21 cellular contexts compared by ENCODE assay signal in genomic region chr19:18481505-18482222, GRCh38. TPM values are rescaled to one million over a fixed set of nuclear protein-coding genes. Genes with fewer than 3 reads are reported as not detected.
DNase-seq lines count a peak whose midpoint lies in the region; ATAC-seq and TF ChIP-seq lines count a peak whose summit lies in the region.
"Had no signal": no experiment of that assay in that cellular context is flagged by ENCODE, and none has a peak within 500 bp of the region (broad histone marks: within the 10 kb centered on the region; RNA-seq: fewer than 3 reads in every experiment).

No MANE protein-coding gene starts in this region.

- BruUV-seq in A673 (replicated peaks; lab: Mats Ljungman, UMichigan): no TSS peak

- POLR2A ChIA-PET in A673 (lab: Charles Lee; ENCODE audit: low non-redundant PET): no interaction called here

- no peaks in the 10 kb centered on the region for H3K36me3 Mint-ChIP-seq in T-helper 17 cell (ENCODE audit: low read depth)

- TF ChIP-seq CTCF in esophagus muscularis mucosa (IDR thresholded peaks at IDR 0.05): no peak
- TF ChIP-seq CTCF in tibial nerve (IDR thresholded peaks at IDR 0.05): no peak
- no peak for TF ChIP-seq CTCF in A673 (conservative IDR thresholded peaks at IDR 0.05; ENCODE audit: low read depth, low read length)

- H3K4me3 ChIP-seq in esophagus muscularis mucosa (no peak overlapping the region), tibial nerve (no peak overlapping the region), aorta (ENCODE audit: low read length in 2 of 2) (no peak overlapping the region), A673 (ENCODE audit: low read depth, low read length, poor library complexity, severe bottlenecking) (no peak overlapping the region)
- H3K4me3 ChIP-seq: heart left ventricle, ovary, spleen had no signal

- H3K27ac ChIP-seq in esophagus muscularis mucosa (replicated peaks in 1 of 4) (peak overlapping the region in 3 of 4 donors; percentile 81 to 88 (median 87)), tibial nerve (peak overlapping the region in 3 of 4 donors; percentile 11 to 88 (median 66)), aorta (ENCODE audit: low read depth in 1 of 2, low read length in 2 of 2) (no peak overlapping the region), A673 (ENCODE audit: low read depth, low read length, poor library complexity, severe bottlenecking) (no peak overlapping the region)
- H3K27ac ChIP-seq: ovary had no signal

- H3K4me3 Mint-ChIP-seq in T-helper 17 cell: peak overlapping the region; percentile 25
- H3K4me3 Mint-ChIP-seq: activated B cell treated with CpG ODN at 0.5 μM for 24 hours; activated T-cell treated with anti-CD3 and anti-CD28 coated beads, Interleukin-2, amount 50 U/mL, for 4 hours had no signal

- TF ChIP-seq POLR2A in esophagus muscularis mucosa (IDR thresholded peaks at IDR 0.05; ENCODE audit: low read depth) (no peak), tibial nerve (IDR thresholded peaks at IDR 0.05) (no peak)

- H3K4me1 Mint-ChIP-seq in T-helper 17 cell: peaks cover 62% of the 10 kb centered on the region

- peak; percentile 43 for DNase-seq in stimulated activated CD4-positive, alpha-beta T cell treated with anti-CD3 and anti-CD28 coated beads, Interleukin-15, amount 100 ng/mL, for 24 hours
- DNase-seq in stimulated activated CD4-positive, alpha-beta T cell treated with anti-CD3 and anti-CD28 coated beads, Interleukin-12 subunit alpha, Interleukin-12 subunit beta, amount 100 ng/mL, for 4 hours: no peak
- DNase-seq in T-helper 17 cell (no peak), esophagus muscularis mucosa (ENCODE audit: extremely low spot score) (no peak), tibial nerve (ENCODE audit: low spot score in 2 of 2) (no peak), NCI-H748 treated with DMSO at 0.1 percent for 48 hours (lab: John Stamatoyannopoulos, UW) (no peak), aorta (no peak), A673 (ENCODE audit: low spot score) (no peak)
- DNase-seq: activated B cell treated with CpG ODN at 0.5 μM for 24 hours; activated T-cell treated with anti-CD3 and anti-CD28 coated beads, Interleukin-2, amount 50 U/mL, for 4 hours; heart left ventricle; islet precursor cell; KBM-7; mesendoderm; NCI-H1048; NCI-H82; ovary; spleen; substantia nigra; SW 1271 had no signal

- CTCF ChIA-PET in A673 (lab: Charles Lee): interaction anchor here (0.7 kb wide), 1 partner anchor 17 kb away, joined by 7 read pairs; no protein-coding TSS in a partner anchor

- 94% methylated on average over 12 of the region's 12 CpGs for WGBS in esophagus muscularis mucosa
- WGBS in tibial nerve, 2 donors: 93 to 95% methylated on average over 12 of the region's 12 CpGs
- 94 to 95% methylated on average over 12 of the region's 12 CpGs for WGBS in aorta, 2 donors

- ATAC-seq in T-helper 17 cell (no peak), aorta (ENCODE audit: low FRiP score) (no peak)
- ATAC-seq: esophagus mucosa, heart left ventricle had no signal

- peaks cover 64 to 96% (median 93%) of the 10 kb centered on the region in 4 donors for H3K4me1 ChIP-seq in esophagus muscularis mucosa
- H3K4me1 ChIP-seq in tibial nerve: peaks cover 0 to 87% (median 65%) of the 10 kb centered on the region in 4 donors
- no peaks in the 10 kb centered on the region for H3K4me1 ChIP-seq in aorta (ENCODE audit: control insufficient read depth in 1 of 2, insufficient read depth in 2 of 2, low read length in 2 of 2)
- H3K4me1 ChIP-seq in A673 (ENCODE audit: insufficient read depth, low read length, poor library complexity, severe bottlenecking): peaks cover 39% of the 10 kb centered on the region

- no peaks in the 10 kb centered on the region for H3K9me3 ChIP-seq in T-helper 17 cell (ENCODE audit: control insufficient read depth, low read length, poor library complexity, severe bottlenecking)
- no peaks in the 10 kb centered on the region for H3K9me3 ChIP-seq in esophagus muscularis mucosa
- no peaks in the 10 kb centered on the region for H3K9me3 ChIP-seq in tibial nerve
- no peaks in the 10 kb centered on the region for H3K9me3 ChIP-seq in aorta (ENCODE audit: control insufficient read depth, low read length)
- H3K9me3 ChIP-seq in A673 (ENCODE audit: low read depth, low read length, poor library complexity, severe bottlenecking): no peaks in the 10 kb centered on the region
- H3K9me3 ChIP-seq: heart left ventricle, ovary, spleen had no signal

- no peaks in the 10 kb centered on the region for H3K27me3 Mint-ChIP-seq in T-helper 17 cell
- H3K27me3 Mint-ChIP-seq: activated B cell treated with CpG ODN at 0.5 μM for 24 hours had no signal

- H3K36me3 ChIP-seq in esophagus muscularis mucosa (no peaks in the 10 kb centered on the region), tibial nerve (peaks cover 0 to 4% (median 0%) of the 10 kb centered on the region in 3 donors), aorta (ENCODE audit: control insufficient read depth in 1 of 2, insufficient read depth in 2 of 2, low read length in 1 of 2) (no peaks in the 10 kb centered on the region), A673 (ENCODE audit: insufficient read depth, low read length, poor library complexity, severe bottlenecking) (no peaks in the 10 kb centered on the region)
- H3K36me3 ChIP-seq: heart left ventricle, ovary, spleen had no signal

- intact Hi-C loops in esophagus muscularis mucosa (cut with DNase I) (no loop called here), aorta (cut with DNase I) (no loop called here), A673 (cut with micrococcal nuclease; ENCODE audit: unreplicated experiment) (no loop called here)

- H3K27me3 ChIP-seq in esophagus muscularis mucosa (no peaks in the 10 kb centered on the region), tibial nerve (no peaks in the 10 kb centered on the region), aorta (ENCODE audit: control insufficient read depth in 1 of 2, insufficient read depth in 2 of 2, low read length in 1 of 2) (no peaks in the 10 kb centered on the region), A673 (replicated peaks; ENCODE audit: insufficient read depth, low read depth, low read length, poor library complexity) (no peaks in the 10 kb centered on the region)
- H3K27me3 ChIP-seq: heart left ventricle, ovary, spleen had no signal

- TF ChIP-seq EP300 in esophagus muscularis mucosa (IDR thresholded peaks at IDR 0.05) (no peak), tibial nerve (IDR thresholded peaks at IDR 0.05) (no peak)

- H3K27ac Mint-ChIP-seq in T-helper 17 cell: peak overlapping the region; percentile 97
- H3K27ac Mint-ChIP-seq: activated B cell treated with CpG ODN at 0.5 μM for 24 hours had no signal

RNA-seq across cellular contexts. Expression of gene ELL, which starts 40.2 kb away (rescaled TPM):
- total RNA-seq in T-helper 17 cell (10 to 100 TPM; 51.0 to 62.8 TPM), esophagus muscularis mucosa (10 to 100 TPM in 3 of 4 donors, 1 to 10 TPM in 1; 9.1 to 35.1 (median 20.1) TPM), tibial nerve (10 to 100 TPM; 13.8 to 45.9 (median 26.0) TPM), aorta (10 to 100 TPM; 30.0 to 37.9 TPM), A673 (2021) (15.8 and 16.4 TPM in 2 replicates)
- polyA plus RNA-seq in aorta: 10 to 100 TPM in 1 of 2 donors, 1 to 10 TPM in 1; 7.3 to 13.1 TPM

RNA-seq across cellular contexts. Expression of gene ISYNA1, which starts 43.7 kb away (rescaled TPM):
- 10 to 100 TPM; 37.6 to 39.6 TPM for total RNA-seq in T-helper 17 cell
- total RNA-seq in esophagus muscularis mucosa: 10 to 100 TPM; 15.8 to 38.9 (median 26.2) TPM
- total RNA-seq in tibial nerve: 10 to 100 TPM; 43.5 to 82.2 (median 52.4) TPM
- 10 to 100 TPM; 42.1 to 86.5 TPM for total RNA-seq in aorta
- 100 to 1,000 TPM in 1 of 2 donors, 10 to 100 TPM in 1; 56.0 to 535 TPM for polyA plus RNA-seq in aorta
- 153 and 223 TPM in 2 replicates for total RNA-seq in A673 (2021)

Comparison
In these comparisons a context has a peak if more than half of its experiments do, and no peak if none do; other contexts are left out.
1. H3K27ac ChIP-seq: peak in esophagus muscularis mucosa (3 of 4) and tibial nerve (3 of 4); none in aorta (0 of 2) and A673 (single experiment).